ENCODE assay signal across 9 cellular contexts in genomic region chr18:26655010-26655613, GRCh38.
DNase-seq lines count a peak whose midpoint lies in the region; ATAC-seq and TF ChIP-seq lines count a peak whose summit lies in the region.
"Had no signal": no experiment of that assay in that cellular context is flagged by ENCODE, and none has a peak within 500 bp of the region (broad histone marks: within the 10 kb centered on the region; RNA-seq: fewer than 3 reads in every experiment).

No MANE protein-coding gene starts in this region.

- WGBS in endodermal cell (ENCODE audit: insufficient coverage in 1 of 2, insufficient read length in 1 of 2), 2 experiments = 28 to 37% methylated on average over 3 to 6 of the region's 6 CpGs

- H3K9me3 ChIP-seq in A673 (ENCODE audit: low read depth, low read length, poor library complexity, severe bottlenecking) (no peaks in the 10 kb centered on the region), MG63 (no peaks in the 10 kb centered on the region), endodermal cell (ENCODE audit: control insufficient read depth, low read length) (no peaks in the 10 kb centered on the region)

- peak; percentile 1 for DNase-seq in A673 (ENCODE audit: low spot score)
- DNase-seq in MG63 = peak; percentile 3
- no peak for DNase-seq in endodermal cell
- no peak for DNase-seq in GM10248 (ENCODE audit: extremely low spot score)
- DNase-seq in central memory CD4-positive, alpha-beta T cell = no peak
- DNase-seq in stimulated activated CD4-positive, alpha-beta T cell treated with anti-CD3 and anti-CD28 coated beads, Interleukin-4, amount 100 ng/mL, for 1 hour = no peak
- DNase-seq: amniotic stem cell had no signal

- H3K4me1 Mint-ChIP-seq in endodermal cell (peaks cover 49% of the 10 kb centered on the region), nephron (peaks cover 35% of the 10 kb centered on the region)

- H3K27ac ChIP-seq in A673 (ENCODE audit: low read depth, low read length, poor library complexity, severe bottlenecking) (no peak overlapping the region), endodermal cell (ENCODE audit: low read depth, low read length) (no peak overlapping the region)

- H3K4me3 ChIP-seq in A673 (ENCODE audit: low read depth, low read length, poor library complexity, severe bottlenecking) = no peak overlapping the region
- no peak overlapping the region for H3K4me3 ChIP-seq in MG63
- peak overlapping the region; percentile 75 for H3K4me3 ChIP-seq in endodermal cell (ENCODE audit: low read length)

- H3K27me3 Mint-ChIP-seq in endodermal cell (ENCODE audit: insufficient read depth) = peaks cover 86% of the 10 kb centered on the region
- peaks cover 43% of the 10 kb centered on the region for H3K27me3 Mint-ChIP-seq in nephron (ENCODE audit: low read depth)

- H3K9me3 Mint-ChIP-seq in endodermal cell (no peaks in the 10 kb centered on the region), nephron (no peaks in the 10 kb centered on the region)

- no peak for TF ChIP-seq CTCF in A673 (conservative IDR thresholded peaks at IDR 0.05; ENCODE audit: low read depth, low read length)
- TF ChIP-seq CTCF in endodermal cell (conservative IDR thresholded peaks at IDR 0.05) = no peak
- no peak for TF ChIP-seq CTCF in nephron (IDR thresholded peaks at IDR 0.05; ENCODE audit: unreplicated experiment in 3 of 3)
- no peak for TF ChIP-seq CTCF in GM10248 (IDR thresholded peaks at IDR 0.05; ENCODE audit: control extremely low read depth, extremely low read depth, low read depth, missing control alignments)

- H3K27me3 ChIP-seq in A673 (replicated peaks; ENCODE audit: insufficient read depth, low read depth, low read length, poor library complexity) = peaks cover 96% of the 10 kb centered on the region
- H3K27me3 ChIP-seq in MG63 = peaks cover 35% of the 10 kb centered on the region
- peaks cover 72% of the 10 kb centered on the region for H3K27me3 ChIP-seq in endodermal cell (ENCODE audit: control insufficient read depth, insufficient read depth, low read length, poor library complexity, severe bottlenecking)

- POLR2A ChIA-PET in A673 (lab: Charles Lee; ENCODE audit: low non-redundant PET) = no interaction called here
- POLR2A ChIA-PET in GM10248 (lab: Yijun Ruan, JAX) = no interaction called here

- no TSS peak for BruUV-seq in A673 (replicated peaks; lab: Mats Ljungman, UMichigan)

- peak overlapping the region; percentile 79 for H3K4me3 Mint-ChIP-seq in endodermal cell
- H3K4me3 Mint-ChIP-seq in nephron = peak overlapping the region; percentile 82 to 86 (median 86)

- H3K36me3 ChIP-seq in A673 (ENCODE audit: insufficient read depth, low read length, poor library complexity, severe bottlenecking) (no peaks in the 10 kb centered on the region), MG63 (no peaks in the 10 kb centered on the region), endodermal cell (ENCODE audit: control insufficient read depth, insufficient read depth, low read length) (no peaks in the 10 kb centered on the region)

- no peak for ATAC-seq in HG03378 (IDR thresholded peaks at IDR 0.05; ENCODE audit: unreplicated experiment)

- CTCF ChIA-PET in A673 (lab: Charles Lee) = no interaction called here
- CTCF ChIA-PET in GM10248 (lab: Yijun Ruan, JAX) = interaction anchor here (2.2 kb wide), 1 partner anchor 271 kb away, joined by 7 read pairs; no protein-coding TSS in a partner anchor

- H3K27ac Mint-ChIP-seq in endodermal cell (no peak overlapping the region), nephron (peak overlapping the region; percentile 66 to 95 (median 81))

- H3K4me1 ChIP-seq in A673 (ENCODE audit: insufficient read depth, low read length, poor library complexity, severe bottlenecking) (no peaks in the 10 kb centered on the region), endodermal cell (ENCODE audit: control insufficient read depth, insufficient read depth, low read length) (peaks cover 4% of the 10 kb centered on the region)

- H3K9ac ChIP-seq in endodermal cell (ENCODE audit: extremely low read depth, low read length, poor library complexity, severe bottlenecking) = no peak overlapping the region

- H3K36me3 Mint-ChIP-seq in endodermal cell (ENCODE audit: low read depth) (no peaks in the 10 kb centered on the region), nephron (ENCODE audit: low read depth) (no peaks in the 10 kb centered on the region)

- intact Hi-C loops in A673 (cut with micrococcal nuclease; ENCODE audit: unreplicated experiment) = no loop called here

Comparison
In these comparisons a context has a peak if more than half of its experiments do, and no peak if none do; other contexts are left out.
1. DNase-seq: peak in A673 (single experiment) and MG63 (single experiment); none in endodermal cell (single experiment), GM10248 (single experiment), central memory CD4-positive, alpha-beta T cell (single experiment) and stimulated activated CD4-positive, alpha-beta T cell treated with anti-CD3 and anti-CD28 coated beads, Interleukin-4, amount 100 ng/mL, for 1 hour (single experiment).